11 cellular contexts compared by ENCODE assay signal in genomic region chr6:41561386-41561785, GRCh38. TPM values are rescaled to one million over a fixed set of nuclear protein-coding genes. Genes with fewer than 3 reads are reported as not detected.
DNase-seq lines count a peak whose midpoint lies in the region; ATAC-seq, FAIRE-seq and TF ChIP-seq lines count a peak whose summit lies in the region.
"Had no signal": no experiment of that assay in that cellular context is flagged by ENCODE, and none has a peak within 500 bp of the region (broad histone marks: within the 10 kb centered on the region; RNA-seq: fewer than 3 reads in every experiment).

No MANE protein-coding gene starts in this region.

- in situ Hi-C loops in K562 (cut with MboI) = no loop called here

- H3K4me1 Mint-ChIP-seq in CD4-positive, alpha-beta memory T cell = peaks cover 16 to 42% (median 27%) of the 10 kb centered on the region in 4 donors
- H3K4me1 Mint-ChIP-seq in HFFc6 (ENCODE audit: low read depth) (no peaks in the 10 kb centered on the region), natural killer cell (peaks cover 21 to 26% of the 10 kb centered on the region in 2 donors)

- no peaks in the 10 kb centered on the region for H3K9me1 ChIP-seq in K562 (ENCODE audit: control insufficient read depth, insufficient read depth, low read length)

- H3K27me3 ChIP-seq in CD4-positive, alpha-beta memory T cell (ENCODE audit: insufficient read depth, low read length) = no peaks in the 10 kb centered on the region
- no peaks in the 10 kb centered on the region for H3K27me3 ChIP-seq in K562 (ENCODE audit: control insufficient read depth in 2 of 2, insufficient read depth in 2 of 2, low read length in 2 of 2)

- TF ChIP-seq RAD21 in K562 (CRISPR knock-in tag; conservative IDR thresholded peaks at IDR 0.05 in 1 of 2, IDR thresholded peaks at IDR 0.05 in 1 of 2) = no peak

- H3K27ac ChIP-seq in CD4-positive, alpha-beta memory T cell (ENCODE audit: low read depth, low read length) = no peak overlapping the region
- no peak overlapping the region for H3K27ac ChIP-seq in K562 (ENCODE audit: extremely low read depth, low read depth, low read length)

- peaks cover 4% of the 10 kb centered on the region; the same call in 1 of the 2 replicates for H4K20me1 ChIP-seq in K562 (replicated peaks; ENCODE audit: control insufficient read depth, insufficient read depth, low read length)

- ATAC-seq in K562 = no peak
- ATAC-seq in natural killer cell = peak in 2 of 3 donors; percentile 3
- no peak for ATAC-seq in HG03025 (IDR thresholded peaks at IDR 0.05; ENCODE audit: low FRiP score, unreplicated experiment)

- no peak overlapping the region for H2AFZ ChIP-seq in K562 (ENCODE audit: low read depth, low read length)

- TF ChIP-seq POLR2A in K562 (conservative IDR thresholded peaks at IDR 0.05) = no peak

- peaks cover 15 to 16% of the 10 kb centered on the region in 2 donors for H3K36me3 Mint-ChIP-seq in CD4-positive, alpha-beta memory T cell
- H3K36me3 Mint-ChIP-seq in HFFc6 (ENCODE audit: low read depth) = no peaks in the 10 kb centered on the region
- no peaks in the 10 kb centered on the region for H3K36me3 Mint-ChIP-seq in natural killer cell

- no peak for TF ChIP-seq EP300 in K562 (IDR thresholded peaks at IDR 0.05; ENCODE audit: low read length)

- CTCF ChIA-PET in CD4-positive, alpha-beta memory T cell (lab: Charles Lee; ENCODE audit: partially characterized antibody) = interaction anchor here (1.5 kb wide), 1 partner anchor 31 kb away, joined by 5 read pairs; no protein-coding TSS in a partner anchor
- CTCF ChIA-PET in K562 (lab: Yijun Ruan, JAX; ENCODE audit: low intra/inter-chr PET ratio) = no interaction called here

- no peak for DNase-seq in CD4-positive, alpha-beta memory T cell
- DNase-seq in HFFc6 (no peak), K562 (ENCODE audit: extremely low read depth in 1 of 4, low spot score in 3 of 4) (peak in 1 of 4 experiments; percentile 33), natural killer cell (no peak), AML-193 (lab: John Stamatoyannopoulos, UW) (no peak), ureter (ENCODE audit: low spot score) (no peak), SIG-M5 treated with dmso at 0.1 percent for 504 hours (lab: John Stamatoyannopoulos, UW; ENCODE audit: unreplicated experiment) (no peak)
- DNase-seq: Calu3, SHP77 had no signal

- H3K27me3 Mint-ChIP-seq in CD4-positive, alpha-beta memory T cell = no peaks in the 10 kb centered on the region
- H3K27me3 Mint-ChIP-seq in HFFc6 (ENCODE audit: insufficient read depth) (no peaks in the 10 kb centered on the region), natural killer cell (ENCODE audit: low read depth in 2 of 2) (no peaks in the 10 kb centered on the region)

- H3K4me2 ChIP-seq in K562 (ENCODE audit: insufficient read depth, low read length) = no peak overlapping the region

- intact Hi-C loops in CD4-positive, alpha-beta memory T cell (cut with micrococcal nuclease) = loop anchor here (1.0 to 5.0 kb wide), 3 partner anchors 15 to 489 kb away; partner anchors contain the start of genes FOXP4, NFYA and OARD1
- intact Hi-C loops in K562 (cut with micrococcal nuclease) = no loop called here
- intact Hi-C loops in natural killer cell (cut with micrococcal nuclease) = loop anchor here (1.0 to 2.0 kb wide), 2 partner anchors 15 to 29 kb away; partner anchors contain the start of gene FOXP4

- no peaks in the 10 kb centered on the region for H3K9me3 ChIP-seq in CD4-positive, alpha-beta memory T cell (ENCODE audit: control insufficient read depth in 1 of 2, low read length in 2 of 2)
- no peaks in the 10 kb centered on the region for H3K9me3 ChIP-seq in K562 (replicated peaks; ENCODE audit: control insufficient read depth, insufficient read depth, low read depth, low read length)
- H3K9me3 ChIP-seq: neutrophil had no signal

- no peaks in the 10 kb centered on the region for H3K36me3 ChIP-seq in CD4-positive, alpha-beta memory T cell (ENCODE audit: insufficient read depth, low read length)
- peaks cover 9% of the 10 kb centered on the region; the same call in 1 of the 3 replicates for H3K36me3 ChIP-seq in K562 (ENCODE audit: control insufficient read depth, insufficient read depth, low read length)
- H3K36me3 ChIP-seq: neutrophil had no signal

- BruUV-seq in K562 (replicated peaks; lab: Mats Ljungman, UMichigan) = no TSS peak

- H3K4me1 ChIP-seq in CD4-positive, alpha-beta memory T cell (ENCODE audit: insufficient read depth, low read length) = peaks cover 25% of the 10 kb centered on the region
- peaks cover 0 to 9% of the 10 kb centered on the region in 2 experiments; a peak in 3 of 5 replicates for H3K4me1 ChIP-seq in K562 (replicated peaks in 1 of 2; ENCODE audit: control insufficient read depth in 2 of 2, insufficient read depth in 2 of 2, low read length in 2 of 2)

- TF ChIP-seq CTCF in HFFc6 (IDR thresholded peaks at IDR 0.05) (no peak), K562 (IDR thresholded peaks at IDR 0.05 in 2 of 3, conservative IDR thresholded peaks at IDR 0.05 in 1 of 3; ENCODE audit: insufficient read depth in 2 of 3, low read depth in 1 of 3, low read length in 3 of 3) (no peak), natural killer cell (IDR thresholded peaks at IDR 0.05) (no peak)

- peak overlapping the region; percentile 69 to 98 (median 94) for H3K27ac Mint-ChIP-seq in CD4-positive, alpha-beta memory T cell
- H3K27ac Mint-ChIP-seq in HFFc6 (peak overlapping the region; percentile 11; the same call in 1 of the 2 replicates), natural killer cell (peak overlapping the region; percentile 88 to 92)

- no peak overlapping the region for H3K9ac ChIP-seq in K562 (ENCODE audit: insufficient read depth in 1 of 2, low read depth in 2 of 2, low read length in 2 of 2)

- peak overlapping the region in 3 of 8 donors; percentile 84 to 92 (median 87) for H3K4me3 Mint-ChIP-seq in CD4-positive, alpha-beta memory T cell
- H3K4me3 Mint-ChIP-seq in HFFc6 (no peak overlapping the region), natural killer cell (peak overlapping the region; percentile 31)

- POLR2A ChIA-PET in CD4-positive, alpha-beta memory T cell (lab: Charles Lee; ENCODE audit: partially characterized antibody) = interaction anchor here (2.5 to 2.7 kb wide), 2 partner anchors 9 to 14 kb away, joined by 7 read pairs; no protein-coding TSS in a partner anchor
- POLR2A ChIA-PET in K562 (lab: Yijun Ruan, JAX) = interaction anchor here (0.9 to 1.0 kb wide), 2 partner anchors 9 kb away, joined by 3 read pairs; no protein-coding TSS in a partner anchor

- no peak for FAIRE-seq in K562 (lab: Jason Lieb, UNC)

- 70% methylated on average over 3 of the region's 4 CpGs for WGBS in K562 (ENCODE audit: insufficient coverage, low coverage, missing lambda C conversion rate)

- H3K4me3 ChIP-seq in CD4-positive, alpha-beta memory T cell (ENCODE audit: low read length in 2 of 2) = peak overlapping the region in 1 of 2 donors; percentile 87
- no peak overlapping the region for H3K4me3 ChIP-seq in K562

- no peaks in the 10 kb centered on the region for H3K79me2 ChIP-seq in K562 (ENCODE audit: control insufficient read depth, insufficient read depth, low read length)

- H3K9me3 Mint-ChIP-seq in CD4-positive, alpha-beta memory T cell = no peaks in the 10 kb centered on the region
- H3K9me3 Mint-ChIP-seq in HFFc6 (no peaks in the 10 kb centered on the region), natural killer cell (no peaks in the 10 kb centered on the region)

TF ChIP-seq in K562, 482 proteins besides CTCF, POLR2A, EP300 and RAD21:
- TF ChIP-seq SNIP1 (IDR thresholded peaks at IDR 0.05; ENCODE audit: low read depth) = no peak
- TF ChIP-seq ZNF263 (CRISPR knock-in tag; IDR thresholded peaks at IDR 0.05; ENCODE audit: borderline replicate concordance) = 0 out of 2 replicates have a peak, but pooled peaks have one; percentile 7

RNA-seq across cellular contexts. Expression of gene FOXP4, which starts 15.2 kb away (rescaled TPM):
- total RNA-seq in CD4-positive, alpha-beta memory T cell = 1 to 10 TPM; 7.4 to 7.8 TPM
- polyA plus RNA-seq in CD4-positive, alpha-beta memory T cell = 1 to 10 TPM in 1 of 2 donors, under 1 TPM in 1; 0.08 to 1.6 TPM
- 10 to 100 TPM; 17.9 to 24.4 (median 24.0) TPM for total RNA-seq in HFFc6 (2021; fragmentation: NEBNext Ultra II Directional; extraction: Animal tissue kit (Norgen Biotek cat#: 25700))
- 5.5 and 10.3 TPM in 2 replicates for total RNA-seq in K562 (2011; cell fraction: chromatin; rRNA removed; ENCODE audit: low replicate concordance)
- total RNA-seq in K562 (2011; cell fraction: nucleolus; rRNA removed) = 4.9 and 8.2 TPM in 2 replicates
- total RNA-seq in K562 (2011; cell fraction: nucleoplasm; rRNA removed) = 5.6 and 10.2 TPM in 2 replicates
- total RNA-seq in K562 (2014; rRNA removed) (3.4 and 5.9 TPM in 2 replicates), K562 (2014; rRNA removed; fragmentation: Illumina TruSeq; extraction: Trizol) (0.70 and 1.1 TPM in 2 replicates), K562 (2015; rRNA removed; fragmentation: Illumina TruSeq; extraction: Trizol) (2.3 TPM in 2 replicates), K562 (2021) (26.7 and 29.4 TPM in 2 replicates), natural killer cell (10 to 100 TPM; 11.2 to 21.1 (median 14.7) TPM), ureter (25.1 TPM)
- polyA plus RNA-seq in K562 (2011; rRNA removed) (1.2 and 2.9 TPM in 2 replicates), K562 (2014; fragmentation: Illumina TruSeq; extraction: Trizol) (5.9 and 13.8 TPM in 2 replicates), K562 (2014; fragmentation: Nextera tagmentation; extraction: Ambion mirVana) (under 1 TPM; 0.11 TPM), K562 (2014; rRNA removed) (6.7 and 7.4 TPM in 2 replicates)
- polyA plus RNA-seq in K562 (2011; cell fraction: cytosol; rRNA removed) = 1.5 and 3.9 TPM in 2 replicates
- 4.4 and 9.6 TPM in 2 replicates for polyA plus RNA-seq in K562 (2011; cell fraction: nucleus; rRNA removed)
- 17.6 and 30.3 TPM in 2 replicates for polyA plus RNA-seq in K562 (2012)
- 0.87 and 1.4 TPM in 2 replicates for polyA minus RNA-seq in K562 (2011; rRNA and poly(A)+ RNA removed)
- 7.2 and 14.0 TPM in 2 replicates for polyA minus RNA-seq in K562 (2011; cell fraction: cytosol; rRNA and poly(A)+ RNA removed)
- polyA minus RNA-seq in K562 (2011; cell fraction: nucleus; rRNA and poly(A)+ RNA removed) = 2.9 and 4.7 TPM in 2 replicates

Comparison
In these comparisons a context has a peak if more than half of its experiments do, and no peak if none do; other contexts are left out.
1. H3K27ac Mint-ChIP-seq: peak in every context shown above with its lines; median percentile 94 in CD4-positive, alpha-beta memory T cell; 90 in natural killer cell; 11 in HFFc6.
2. ATAC-seq: peak in natural killer cell (2 of 3); none in K562 (single experiment) and HG03025 (single experiment).